ENCODE assay signal across 8 cellular contexts in the genomic region with DNA sequence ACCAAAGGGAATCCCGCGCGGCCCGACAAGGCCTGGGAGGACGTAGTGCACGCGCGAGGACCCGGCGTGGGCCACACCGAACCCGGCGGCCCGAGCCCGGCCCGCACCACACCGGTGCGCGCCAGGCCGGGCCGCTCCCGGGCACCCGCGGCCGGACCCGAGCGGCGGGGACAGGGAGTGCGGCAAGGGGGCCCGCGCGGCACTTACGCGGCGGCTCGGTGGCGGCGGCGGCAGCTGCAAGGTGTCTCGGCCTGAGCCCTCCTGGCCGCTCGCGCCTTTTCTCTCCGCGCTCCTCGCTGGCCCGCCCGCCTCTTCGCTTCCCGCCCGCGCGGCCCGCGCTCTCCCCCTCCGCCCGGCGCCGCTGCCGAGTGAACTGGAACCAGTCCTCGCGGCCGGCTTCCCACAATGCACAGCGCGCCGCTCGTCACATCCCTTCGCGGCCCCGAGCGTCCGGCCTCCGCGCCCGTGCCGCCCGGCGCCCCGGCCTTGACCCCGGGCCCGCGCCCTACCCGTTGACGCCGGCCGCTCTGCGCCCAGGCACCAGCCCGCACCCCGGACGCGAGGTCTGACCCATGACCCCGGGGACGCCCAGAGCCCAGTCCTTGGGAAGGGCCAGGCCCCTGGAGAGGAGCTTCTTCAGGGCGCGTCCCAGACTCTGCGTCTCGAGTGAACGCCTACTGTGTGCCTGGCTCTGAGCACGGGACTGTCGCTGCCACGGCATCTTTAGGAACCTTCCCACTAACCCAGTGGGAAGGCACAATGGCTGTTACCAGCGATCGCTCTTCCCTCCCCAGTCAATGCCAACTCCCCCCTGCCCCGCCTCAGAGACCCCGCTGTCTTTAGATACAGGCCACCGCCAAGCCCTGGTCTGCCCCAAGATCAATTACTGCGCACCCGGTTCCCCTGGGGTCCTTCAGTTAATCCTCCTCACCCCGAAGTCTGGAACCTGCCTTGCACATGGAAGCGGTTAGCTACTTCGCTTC. TPM values are rescaled to one million over a fixed set of nuclear protein-coding genes. Genes with fewer than 3 reads are reported as not detected.
A peak's percentile ranks its signal among the peaks of the same experiment; 100 is the strongest.
DNase-seq lines count a peak whose midpoint lies in the region; ATAC-seq and TF ChIP-seq lines count a peak whose summit lies in the region.

A gene (minus strand): TSS at position 377 of the 983 bp plus-strand sequence. CDS start 10,138 bp downstream, outside the sequence.

- H3K36me3 ChIP-seq in WERI-Rb-1 = peaks cover 36% of the 10 kb centered on the region
- no peaks in the 10 kb centered on the region for H3K36me3 ChIP-seq in breast epithelium
- H3K36me3 ChIP-seq in smooth muscle cell (ENCODE audit: low read depth) = no peaks in the 10 kb centered on the region

- H3K4me1 ChIP-seq in breast epithelium (peaks cover 0 to 16% of the 10 kb centered on the region in 2 donors), smooth muscle cell (ENCODE audit: low read depth) (peaks cover 36% of the 10 kb centered on the region)

- WGBS in smooth muscle cell (ENCODE audit: low lambda C conversion rate) = under 1% methylated on average over 84 of the region's 111 CpGs

- H4K20me1 ChIP-seq in smooth muscle cell (ENCODE audit: low read depth) = peaks cover 42% of the 10 kb centered on the region

- H3K27ac ChIP-seq in WERI-Rb-1 (peak within 1 kb of the TSS; percentile 94), breast epithelium (peak within 1 kb of the TSS; percentile 91 to 96), smooth muscle cell (ENCODE audit: low read depth) (peak within 1 kb of the TSS; percentile 96)

- peak within 1 kb of the TSS; percentile 95 for H3K9ac ChIP-seq in smooth muscle cell (ENCODE audit: low read depth)

- no peak for TF ChIP-seq POLR2A in breast epithelium (IDR thresholded peaks at IDR 0.05)

- peak within 1 kb of the TSS; percentile 93 for H3K4me2 ChIP-seq in smooth muscle cell

- peaks cover 9% of the 10 kb centered on the region for H3F3A ChIP-seq in smooth muscle cell (ENCODE audit: low read depth)

- H3K9me3 ChIP-seq in WERI-Rb-1 (ENCODE audit: severe bottlenecking) = no peaks in the 10 kb centered on the region
- no peaks in the 10 kb centered on the region for H3K9me3 ChIP-seq in breast epithelium
- no peaks in the 10 kb centered on the region for H3K9me3 ChIP-seq in smooth muscle cell (replicated peaks; ENCODE audit: low read depth)

- peaks cover 67% of the 10 kb centered on the region for H3K79me2 ChIP-seq in smooth muscle cell (ENCODE audit: low read depth)

- H3K27me3 ChIP-seq in WERI-Rb-1 (ENCODE audit: insufficient read depth, low read depth, severe bottlenecking) (no peaks in the 10 kb centered on the region), breast epithelium (no peaks in the 10 kb centered on the region), smooth muscle cell (ENCODE audit: low read depth) (no peaks in the 10 kb centered on the region)

- peak; percentile 80 for ATAC-seq in HG02870 (IDR thresholded peaks at IDR 0.05; ENCODE audit: unreplicated experiment)

- TF ChIP-seq CTCF in WERI-Rb-1 (IDR thresholded peaks at IDR 0.05; ENCODE audit: low read depth, low read length) (no peak), breast epithelium (IDR thresholded peaks at IDR 0.05) (no peak), smooth muscle cell (IDR thresholded peaks at IDR 0.05; ENCODE audit: borderline replicate concordance, insufficient read depth, poor library complexity, severe bottlenecking) (no peak)

- H3K4me3 ChIP-seq in WERI-Rb-1 (ENCODE audit: low read depth, low read length) = peak within 1 kb of the TSS; percentile 94
- H3K4me3 ChIP-seq in breast epithelium = peak within 1 kb of the TSS; percentile 71 to 98 (median 84)
- peak within 1 kb of the TSS; percentile 80 for H3K4me3 ChIP-seq in smooth muscle cell

- H2AFZ ChIP-seq in smooth muscle cell (ENCODE audit: low read depth) = peak within 1 kb of the TSS; percentile 87

- DNase-seq in NCI-H187 (lab: John Stamatoyannopoulos, UW) (peak; percentile 11 to 60), NCI-H187 treated with DMSO at 0.1 percent for 48 hours (lab: John Stamatoyannopoulos, UW) (no peak), NCI-H2107 treated with DMSO at 0.1 percent for 48 hours (lab: John Stamatoyannopoulos, UW; ENCODE audit: unreplicated experiment) (peak; percentile 16), WERI-Rb-1 (peak; percentile 87), breast epithelium (ENCODE audit: low spot score in 2 of 2) (peak; percentile 83 to 85), iPS-NIHi7 (ENCODE audit: extremely low spot score) (peak; percentile 73), smooth muscle cell (lab: John Stamatoyannopoulos, UW; ENCODE audit: unreplicated experiment) (peak; percentile 48)

- intact Hi-C loops in breast epithelium (cut with DNase I; ENCODE audit: low total_unique reads) = no loop called here

RNA-seq across cellular contexts. Expression of the gene that starts here (rescaled TPM):
- 100 to 1,000 TPM; 255 to 293 (median 272) TPM for total RNA-seq in breast epithelium
- 349 and 371 TPM in 2 replicates for total RNA-seq in smooth muscle cell
- polyA plus RNA-seq in smooth muscle cell = 272 and 309 TPM in 2 replicates
